10 cellular contexts compared by ENCODE assay signal in genomic region chr2:233332125-233332524, GRCh38. TPM values are rescaled to one million over a fixed set of nuclear protein-coding genes. Genes with fewer than 3 reads are reported as not detected.
DNase-seq lines count a peak whose midpoint lies in the region; ATAC-seq and TF ChIP-seq lines count a peak whose summit lies in the region.
"Had no signal": no experiment of that assay in that cellular context is flagged by ENCODE, and none has a peak within 500 bp of the region (broad histone marks: within the 10 kb centered on the region; RNA-seq: fewer than 3 reads in every experiment).

No MANE protein-coding gene starts in this region.

- H3K27ac Mint-ChIP-seq in activated T-helper 1 cell treated with anti-CD3 and anti-CD28 coated beads, Interleukin-12 subunit alpha, Interleukin-12 subunit beta, Interleukin-2, Interleukin-4 antibody, amounts not matched to agents 30 ng/mL and 10 ng/mL and 1 ng/mL, durations not matched to agents 14 hours and 24 hours and 36 hours: peak overlapping the region; percentile 97
- H3K27ac Mint-ChIP-seq in memory B cell: peak overlapping the region; percentile 86

- TF ChIP-seq CTCF in left ventricle myocardium inferior (IDR thresholded peaks at IDR 0.05; ENCODE audit: borderline replicate concordance) (no peak), heart right ventricle (IDR thresholded peaks at IDR 0.05) (no peak), upper lobe of left lung (IDR thresholded peaks at IDR 0.05) (no peak), SK-N-SH (IDR thresholded peaks at IDR 0.05) (no peak)

- intact Hi-C loops in left ventricle myocardium inferior (cut with micrococcal nuclease) (no loop called here), heart right ventricle (cut with DNase I) (no loop called here)
- intact Hi-C loops in activated T-helper 1 cell treated with anti-CD3 and anti-CD28 coated beads, Interleukin-12 subunit alpha, Interleukin-12 subunit beta, Interleukin-2, Interleukin-4 antibody, amounts not matched to agents 30 ng/mL and 10 ng/mL and 1 ng/mL, durations not matched to agents 14 hours and 24 hours and 36 hours (cut with micrococcal nuclease): no loop called here

- no peaks in the 10 kb centered on the region for H3K9me3 ChIP-seq in left ventricle myocardium inferior (replicated peaks)
- H3K9me3 ChIP-seq in heart right ventricle: no peaks in the 10 kb centered on the region
- H3K9me3 ChIP-seq in upper lobe of left lung: no peaks in the 10 kb centered on the region
- H3K9me3 ChIP-seq in SK-N-SH: no peaks in the 10 kb centered on the region

- H3K79me2 ChIP-seq in SK-N-SH (ENCODE audit: insufficient read depth): no peaks in the 10 kb centered on the region

- DNase-seq in left ventricle myocardium inferior: no peak
- no peak for DNase-seq in heart right ventricle
- DNase-seq in activated T-helper 1 cell treated with anti-CD3 and anti-CD28 coated beads, Interleukin-12 subunit alpha, Interleukin-12 subunit beta, Interleukin-2, Interleukin-4 antibody, amounts not matched to agents 30 ng/mL and 10 ng/mL and 1 ng/mL, durations not matched to agents 14 hours and 24 hours and 36 hours (ENCODE audit: low spot score): no peak
- DNase-seq in memory B cell (ENCODE audit: low spot score in 2 of 2): no peak
- DNase-seq in upper lobe of left lung: no peak
- no peak for DNase-seq in SK-N-SH
- no peak for DNase-seq in GM03348 (ENCODE audit: low spot score)
- DNase-seq in DMS153 (lab: John Stamatoyannopoulos, UW): no peak

- H3K9me3 Mint-ChIP-seq in activated T-helper 1 cell treated with anti-CD3 and anti-CD28 coated beads, Interleukin-12 subunit alpha, Interleukin-12 subunit beta, Interleukin-2, Interleukin-4 antibody, amounts not matched to agents 30 ng/mL and 10 ng/mL and 1 ng/mL, durations not matched to agents 14 hours and 24 hours and 36 hours: peaks cover 9% of the 10 kb centered on the region
- H3K9me3 Mint-ChIP-seq in memory B cell: no peaks in the 10 kb centered on the region

- H3K27me3 ChIP-seq in left ventricle myocardium inferior (ENCODE audit: low read depth): no peaks in the 10 kb centered on the region
- H3K27me3 ChIP-seq in heart right ventricle: no peaks in the 10 kb centered on the region
- no peaks in the 10 kb centered on the region for H3K27me3 ChIP-seq in upper lobe of left lung
- H3K27me3 ChIP-seq in SK-N-SH (ENCODE audit: insufficient read depth): no peaks in the 10 kb centered on the region

- H3K36me3 ChIP-seq in left ventricle myocardium inferior: no peaks in the 10 kb centered on the region
- H3K36me3 ChIP-seq in heart right ventricle: no peaks in the 10 kb centered on the region
- H3K36me3 ChIP-seq in upper lobe of left lung: no peaks in the 10 kb centered on the region
- no peaks in the 10 kb centered on the region for H3K36me3 ChIP-seq in SK-N-SH (replicated peaks in 1 of 2; ENCODE audit: control insufficient read depth in 1 of 2, insufficient read depth in 2 of 2, low read length in 1 of 2)

- POLR2A ChIA-PET in SK-N-SH (lab: Yijun Ruan, JAX): no interaction called here

- H4K20me1 ChIP-seq in SK-N-SH (ENCODE audit: insufficient read depth): no peaks in the 10 kb centered on the region

- TF ChIP-seq EP300 in upper lobe of left lung (IDR thresholded peaks at IDR 0.05): no peak
- TF ChIP-seq EP300 in SK-N-SH (IDR thresholded peaks at IDR 0.05; ENCODE audit: borderline replicate concordance in 1 of 2, low read depth in 1 of 2, low read length in 1 of 2): no peak

- ATAC-seq in heart right ventricle: no peak
- ATAC-seq in memory B cell (ENCODE audit: low read depth): no peak
- no peak for ATAC-seq in upper lobe of left lung (ENCODE audit: low FRiP score in 2 of 2)

- TF ChIP-seq POLR2A in upper lobe of left lung (IDR thresholded peaks at IDR 0.05): no peak

- WGBS in heart right ventricle, 2 donors: 82 to 88% methylated on average over 4 of the region's 4 CpGs
- 86 to 87% methylated on average over 4 of the region's 4 CpGs for WGBS in upper lobe of left lung, 2 donors
- 78% methylated on average over 4 of the region's 4 CpGs for WGBS in SK-N-SH (ENCODE audit: low lambda C conversion rate)

- no peaks in the 10 kb centered on the region for H3F3A ChIP-seq in SK-N-SH (replicated peaks; ENCODE audit: insufficient read depth)

- no peak overlapping the region for H3K4me2 ChIP-seq in SK-N-SH

- peaks cover 41% of the 10 kb centered on the region for H3K4me1 Mint-ChIP-seq in activated T-helper 1 cell treated with anti-CD3 and anti-CD28 coated beads, Interleukin-12 subunit alpha, Interleukin-12 subunit beta, Interleukin-2, Interleukin-4 antibody, amounts not matched to agents 30 ng/mL and 10 ng/mL and 1 ng/mL, durations not matched to agents 14 hours and 24 hours and 36 hours (ENCODE audit: low read depth)
- peaks cover 37% of the 10 kb centered on the region for H3K4me1 Mint-ChIP-seq in memory B cell

- H3K9me2 ChIP-seq in SK-N-SH: no peaks in the 10 kb centered on the region

- peak overlapping the region; percentile 63 for H3K4me3 Mint-ChIP-seq in activated T-helper 1 cell treated with anti-CD3 and anti-CD28 coated beads, Interleukin-12 subunit alpha, Interleukin-12 subunit beta, Interleukin-2, Interleukin-4 antibody, amounts not matched to agents 30 ng/mL and 10 ng/mL and 1 ng/mL, durations not matched to agents 14 hours and 24 hours and 36 hours
- H3K4me3 Mint-ChIP-seq in memory B cell: peak overlapping the region; percentile 41

- H3K9ac ChIP-seq in SK-N-SH: no peak overlapping the region

- H3K4me1 ChIP-seq in left ventricle myocardium inferior (no peaks in the 10 kb centered on the region), heart right ventricle (peaks cover 0 to 41% (median 0%) of the 10 kb centered on the region in 9 donors), upper lobe of left lung (peaks cover 0 to 7% (median 5%) of the 10 kb centered on the region in 4 donors), SK-N-SH (ENCODE audit: control insufficient read depth in 1 of 2, insufficient read depth in 2 of 2, low read depth in 1 of 2, low read length in 1 of 2) (peaks cover 0 to 7% of the 10 kb centered on the region in 2 experiments; a peak in 2 of 4 replicates)

- no peaks in the 10 kb centered on the region for H3K27me3 Mint-ChIP-seq in activated T-helper 1 cell treated with anti-CD3 and anti-CD28 coated beads, Interleukin-12 subunit alpha, Interleukin-12 subunit beta, Interleukin-2, Interleukin-4 antibody, amounts not matched to agents 30 ng/mL and 10 ng/mL and 1 ng/mL, durations not matched to agents 14 hours and 24 hours and 36 hours (ENCODE audit: insufficient read depth)
- no peaks in the 10 kb centered on the region for H3K27me3 Mint-ChIP-seq in memory B cell

- peaks cover 6% of the 10 kb centered on the region for H3K36me3 Mint-ChIP-seq in activated T-helper 1 cell treated with anti-CD3 and anti-CD28 coated beads, Interleukin-12 subunit alpha, Interleukin-12 subunit beta, Interleukin-2, Interleukin-4 antibody, amounts not matched to agents 30 ng/mL and 10 ng/mL and 1 ng/mL, durations not matched to agents 14 hours and 24 hours and 36 hours (ENCODE audit: low read depth)
- H3K36me3 Mint-ChIP-seq in memory B cell: no peaks in the 10 kb centered on the region

- H3K4me3 ChIP-seq in left ventricle myocardium inferior (no peak overlapping the region), heart right ventricle (no peak overlapping the region), upper lobe of left lung (no peak overlapping the region), SK-N-SH (ENCODE audit: low read depth in 2 of 2, low read length in 1 of 2) (no peak overlapping the region)

- CTCF ChIA-PET in SK-N-SH (lab: Yijun Ruan, JAX): no interaction called here

- peak overlapping the region; percentile 30 for H3K27ac ChIP-seq in left ventricle myocardium inferior (replicated peaks)
- peak overlapping the region in 5 of 10 donors; percentile 34 to 93 (median 63) for H3K27ac ChIP-seq in heart right ventricle
- H3K27ac ChIP-seq in upper lobe of left lung: peak overlapping the region; percentile 50 to 85 (median 78)
- no peak overlapping the region for H3K27ac ChIP-seq in SK-N-SH (ENCODE audit: low read depth in 2 of 2, low read length in 1 of 2)

- no peak for TF ChIP-seq RAD21 in SK-N-SH (IDR thresholded peaks at IDR 0.05; ENCODE audit: low read length)

- H2AFZ ChIP-seq in SK-N-SH (ENCODE audit: low read depth): no peak overlapping the region

TF ChIP-seq in SK-N-SH, 30 proteins besides CTCF, POLR2A, EP300 and RAD21 (continues in another document):
- no peak for TF ChIP-seq NFIC (IDR thresholded peaks at IDR 0.05; ENCODE audit: borderline replicate concordance)
- no peak for TF ChIP-seq GABPA (IDR thresholded peaks at IDR 0.05; ENCODE audit: low read depth)

RNA-seq across cellular contexts. Expression of gene DGKD, which starts 22.2 kb away (rescaled TPM):
- total RNA-seq in left ventricle myocardium inferior: 41.7 TPM
- total RNA-seq in heart right ventricle: 10 to 100 TPM; 26.8 to 79.5 (median 44.7) TPM
- 10 to 100 TPM; 35.6 to 62.5 TPM for polyA plus RNA-seq in heart right ventricle
- 42.5 and 43.7 TPM in 2 replicates for total RNA-seq in activated T-helper 1 cell treated with anti-CD3 and anti-CD28 coated beads, Interleukin-12 subunit alpha, Interleukin-12 subunit beta, Interleukin-2, Interleukin-4 antibody, amounts not matched to agents 30 ng/mL and 10 ng/mL and 1 ng/mL, durations not matched to agents 14 hours and 24 hours and 36 hours
- 100 to 1,000 TPM in 2 of 6 donors, 10 to 100 TPM in 4; 50.0 to 141 (median 75.6) TPM for total RNA-seq in upper lobe of left lung
- 17.7 and 21.7 TPM in 2 replicates for polyA plus RNA-seq in SK-N-SH (2012; rRNA removed)
- polyA plus RNA-seq in SK-N-SH (2012; cell fraction: cytosol; rRNA removed): 8.0 and 10.4 TPM in 2 replicates
- polyA plus RNA-seq in SK-N-SH (2012; cell fraction: nucleus; rRNA removed): 75.5 and 81.2 TPM in 2 replicates

RNA-seq across cellular contexts. Expression of gene SAG, which starts 24.5 kb away (rescaled TPM):
- total RNA-seq in left ventricle myocardium inferior: not detected
- not detected for total RNA-seq in heart right ventricle
- not detected for polyA plus RNA-seq in heart right ventricle
- total RNA-seq in activated T-helper 1 cell treated with anti-CD3 and anti-CD28 coated beads, Interleukin-12 subunit alpha, Interleukin-12 subunit beta, Interleukin-2, Interleukin-4 antibody, amounts not matched to agents 30 ng/mL and 10 ng/mL and 1 ng/mL, durations not matched to agents 14 hours and 24 hours and 36 hours: 0.08 and 0.32 TPM in 2 replicates
- total RNA-seq in upper lobe of left lung: under 1 TPM in 1 of 6 donors, not detected in 5; 0.17 TPM
- polyA plus RNA-seq in SK-N-SH (2012; rRNA removed): not detected in 2 replicates
- polyA plus RNA-seq in SK-N-SH (2012; cell fraction: cytosol; rRNA removed): 0.09 TPM in 1 of 2 replicates, not detected in the other
- not detected in 2 replicates for polyA plus RNA-seq in SK-N-SH (2012; cell fraction: nucleus; rRNA removed)
- total RNA-seq: cardiac septum had no signal
- polyA plus RNA-seq: neural cell had no signal

Comparison
In these comparisons a context has a peak if more than half of its experiments do, and no peak if none do; other contexts are left out.
1. H3K27ac ChIP-seq: peak in left ventricle myocardium inferior (single experiment) and upper lobe of left lung (4 of 4); none in SK-N-SH (0 of 2).